Comparison of ENCODE assay signal across 1 cellular context in genomic region chr1:167715653-167716302, GRCh38.
TF ChIP-seq lines count a peak whose summit lies in the region.

No MANE protein-coding gene starts in this region.

TF ChIP-seq in WTC11, 78 proteins besides CTCF, POLR2A, EP300 and RAD21 (continued from another document):
- TF ChIP-seq FOXP4 (CRISPR knock-in tag; IDR thresholded peaks at IDR 0.05) (no peak), SMAD3 (CRISPR knock-in tag; IDR thresholded peaks at IDR 0.05; ENCODE audit: borderline replicate concordance) (no peak), SMAD4 (CRISPR knock-in tag; IDR thresholded peaks at IDR 0.05) (no peak), ATF2 (CRISPR knock-in tag; IDR thresholded peaks at IDR 0.05; ENCODE audit: borderline replicate concordance, low read depth) (no peak), ZNF423 (CRISPR knock-in tag; IDR thresholded peaks at IDR 0.05) (no peak), ZNF281 (CRISPR knock-in tag; IDR thresholded peaks at IDR 0.05) (no peak), E2F4 (CRISPR knock-in tag; IDR thresholded peaks at IDR 0.05; ENCODE audit: borderline replicate concordance, low read depth) (no peak), TCF7 (CRISPR knock-in tag; IDR thresholded peaks at IDR 0.05; ENCODE audit: low read depth) (no peak)
